ENCODE assay signal across 12 cellular contexts in the genomic region with DNA sequence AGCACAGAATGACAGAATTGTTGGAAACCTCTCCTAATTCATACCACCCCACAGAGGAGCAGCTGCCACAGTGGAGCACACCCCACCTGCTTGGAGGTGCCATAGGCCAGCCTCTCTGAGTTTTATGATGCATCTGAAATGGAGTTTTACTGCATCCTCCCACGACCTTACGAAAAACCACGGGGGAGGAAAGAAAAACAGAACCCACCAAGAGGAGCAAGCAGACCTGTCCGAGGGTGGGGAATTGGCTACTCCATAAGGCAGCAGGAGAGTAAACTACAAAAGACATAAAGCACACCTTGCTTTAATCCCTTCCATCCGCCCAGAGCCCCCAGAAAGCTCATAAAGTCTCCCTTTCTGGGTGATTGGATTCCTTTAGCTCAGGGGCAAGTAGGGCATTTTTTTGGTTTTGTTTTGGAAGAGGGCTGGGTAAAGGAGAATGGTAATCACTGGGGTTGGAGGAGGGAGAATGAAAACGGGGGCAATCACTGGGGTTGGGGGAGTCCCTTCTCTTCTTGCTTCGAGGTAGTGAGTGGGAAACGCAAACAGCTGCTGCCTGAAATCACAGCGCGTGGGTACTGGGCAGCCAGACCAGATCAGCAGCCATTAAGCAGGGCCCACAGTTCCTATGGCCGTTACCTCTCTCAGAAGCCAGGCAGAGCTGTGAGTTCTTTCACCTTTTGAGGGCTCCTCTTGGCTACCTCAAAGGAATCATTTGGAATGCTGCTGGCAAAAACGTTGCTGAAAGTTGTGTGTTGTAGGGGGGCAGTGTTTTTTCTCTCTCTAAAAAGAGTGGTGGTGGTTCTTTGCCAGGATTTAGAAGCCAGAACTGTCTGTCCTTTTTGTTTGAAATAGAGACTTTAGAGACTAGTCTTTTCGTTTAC.
A peak's percentile ranks its signal among the peaks of the same experiment; 100 is the strongest.
DNase-seq lines count a peak whose midpoint lies in the region; ATAC-seq and TF ChIP-seq lines count a peak whose summit lies in the region.
"Had no signal": no experiment of that assay in that cellular context is flagged by ENCODE, and none has a peak within 500 bp of the region (broad histone marks: within the 10 kb centered on the region; RNA-seq: fewer than 3 reads in every experiment).

No MANE protein-coding gene starts in this region.

- DNase-seq in heart right ventricle (no peak), cardiac septum (ENCODE audit: low spot score) (no peak), colonic mucosa (no peak), upper lobe of right lung (no peak), EL (no peak), mucosa of descending colon (no peak)
- DNase-seq: NCI-H187 treated with DMSO at 0.1 percent for 48 hours; SIG-M5; stimulated activated CD4-positive, alpha-beta T cell treated with anti-CD3 and anti-CD28 coated beads, Interleukin-15, amount 100 ng/mL, for 24 hours had no signal

- ATAC-seq in heart right ventricle (no peak), upper lobe of right lung (peak; percentile 12), GM21619 (IDR thresholded peaks at IDR 0.05; ENCODE audit: unreplicated experiment) (no peak), mucosa of descending colon (no peak)

- H3K36me3 ChIP-seq in heart right ventricle (no peaks in the 10 kb centered on the region), colonic mucosa (no peaks in the 10 kb centered on the region), neutrophil (no peaks in the 10 kb centered on the region), upper lobe of right lung (no peaks in the 10 kb centered on the region), mucosa of descending colon (ENCODE audit: low read depth) (no peaks in the 10 kb centered on the region)

- H3K27ac ChIP-seq in heart right ventricle (peak overlapping the region in 7 of 10 donors; percentile 8 to 88 (median 53)), colonic mucosa (peak overlapping the region; percentile 67), neutrophil (peak overlapping the region; percentile 53), upper lobe of right lung (peak overlapping the region; percentile 81)
- H3K27ac ChIP-seq: HL-60 had no signal

- H3K27me3 ChIP-seq in heart right ventricle (no peaks in the 10 kb centered on the region), colonic mucosa (no peaks in the 10 kb centered on the region), neutrophil (no peaks in the 10 kb centered on the region), upper lobe of right lung (no peaks in the 10 kb centered on the region)

- no peaks in the 10 kb centered on the region for H3K9me3 ChIP-seq in heart right ventricle
- no peaks in the 10 kb centered on the region for H3K9me3 ChIP-seq in colonic mucosa
- no peaks in the 10 kb centered on the region for H3K9me3 ChIP-seq in neutrophil
- no peaks in the 10 kb centered on the region for H3K9me3 ChIP-seq in upper lobe of right lung
- no peaks in the 10 kb centered on the region for H3K9me3 ChIP-seq in mucosa of descending colon

- intact Hi-C loops in heart right ventricle (cut with DNase I) (loop anchor here in 1 of 10 donors (10.0 kb wide), 1 partner anchor 94 kb away; no protein-coding TSS in a partner anchor), cardiac septum (cut with DNase I) (no loop called here), colonic mucosa (cut with DNase I) (no loop called here), upper lobe of right lung (cut with DNase I) (no loop called here), mucosa of descending colon (cut with DNase I, micrococcal nuclease) (no loop called here)

- peak overlapping the region in 1 of 2 donors; percentile 35 for H3K9ac ChIP-seq in colonic mucosa (ENCODE audit: low read depth in 2 of 2, low read length in 2 of 2)

- H3K4me3 ChIP-seq in heart right ventricle (no peak overlapping the region), colonic mucosa (no peak overlapping the region), neutrophil (ENCODE audit: low read depth in 1 of 2, low read length in 1 of 2) (no peak overlapping the region), upper lobe of right lung (no peak overlapping the region), mucosa of descending colon (no peak overlapping the region)

- peaks cover 0 to 45% (median 17%) of the 10 kb centered on the region in 9 donors for H3K4me1 ChIP-seq in heart right ventricle
- peaks cover 7% of the 10 kb centered on the region for H3K4me1 ChIP-seq in colonic mucosa
- peaks cover 23 to 37% of the 10 kb centered on the region in 2 experiments for H3K4me1 ChIP-seq in neutrophil (ENCODE audit: control insufficient read depth in 1 of 2, insufficient read depth in 1 of 2, low read depth in 1 of 2, low read length in 1 of 2)
- peaks cover 14% of the 10 kb centered on the region for H3K4me1 ChIP-seq in upper lobe of right lung
- H3K4me1 ChIP-seq in mucosa of descending colon (ENCODE audit: low read depth) = peaks cover 10% of the 10 kb centered on the region

- TF ChIP-seq CTCF in heart right ventricle (IDR thresholded peaks at IDR 0.05) (no peak), colonic mucosa (IDR thresholded peaks at IDR 0.05) (no peak), neutrophil (IDR thresholded peaks at IDR 0.05) (no peak), upper lobe of right lung (IDR thresholded peaks at IDR 0.05) (no peak), mucosa of descending colon (IDR thresholded peaks at IDR 0.05) (no peak)

- 86 to 89% methylated on average over 13 of the region's 13 CpGs for WGBS in heart right ventricle, 2 donors
